In genomic region chr11:120974980-120975379, GRCh38 we compare ENCODE assay signal across 30 cellular contexts.
"Had no signal": no experiment of that assay in that cellular context is flagged by ENCODE, and none has a peak within 500 bp of the region (broad histone marks: within the 10 kb centered on the region; RNA-seq: fewer than 3 reads in every experiment).

No MANE protein-coding gene starts in this region.

- H3K4me1 ChIP-seq: foreskin keratinocyte, pancreas, right lobe of liver, stomach, transverse colon, uterus had no signal

- H3K9me3 Mint-ChIP-seq: activated B cell treated with CpG ODN at 0.5 μM for 24 hours; activated naive CD4-positive, alpha-beta T cell treated with anti-CD3 and anti-CD28 coated beads, Interleukin-2, amount 50 U/mL, for 72 hours; activated T-cell treated with anti-CD3 and anti-CD28 coated beads, Interleukin-2, amount 50 U/mL, for 24 hours; activated T-helper 17 cell treated with anti-CD3 and anti-CD28 coated beads, Interleukin-2, amount 50 U/mL, for 72 hours; central memory CD8-positive, alpha-beta T cell; immature natural killer cell; nephron; stimulated activated memory B cell treated with anti-CD40 and anti-IgM and Interleukin-4, amounts not matched to agents 10 μg/mL and 1 μg/mL and 100 μg/mL, for 72 hours had no signal

- H3K79me2 ChIP-seq: hepatocyte had no signal

- H3K4me1 Mint-ChIP-seq: activated B cell treated with CpG ODN at 0.5 μM for 24 hours; activated CD4-positive, alpha-beta T cell treated with anti-CD3 and anti-CD28 coated beads for 36 hours; activated T-helper 17 cell treated with anti-CD3 and anti-CD28 coated beads, Interleukin-2, amount 50 U/mL, for 72 hours; central memory CD8-positive, alpha-beta T cell; immature natural killer cell; stimulated activated memory B cell treated with anti-CD40 and anti-IgM and Interleukin-4, amounts not matched to agents 10 μg/mL and 1 μg/mL and 100 μg/mL, for 72 hours had no signal

- ATAC-seq: activated CD4-positive, alpha-beta T cell treated with anti-CD3 and anti-CD28 coated beads for 36 hours; activated naive CD4-positive, alpha-beta T cell treated with anti-CD3 and anti-CD28 coated beads, Interleukin-2, amount 50 U/mL, for 72 hours; activated T-helper 17 cell treated with anti-CD3 and anti-CD28 coated beads, Interleukin-2, amount 50 U/mL, for 72 hours; foreskin keratinocyte; pancreas; right lobe of liver; stimulated activated memory B cell treated with anti-CD40 and anti-IgM and Interleukin-4, amounts not matched to agents 10 μg/mL and 1 μg/mL and 100 μg/mL, for 72 hours had no signal

- H2AFZ ChIP-seq: hepatocyte had no signal

- H3K36me3 ChIP-seq: left ventricle myocardium inferior, neutrophil, pancreas, right lobe of liver, stomach, transverse colon, uterus had no signal

- DNase-seq: activated B cell treated with CpG ODN at 0.5 μM for 24 hours; activated CD4-positive, alpha-beta T cell treated with anti-CD3 and anti-CD28 coated beads for 36 hours; activated CD4-positive, alpha-beta T cell treated with anti-CD3 and anti-CD28 coated beads, Interleukin-2, amount 50 U/mL, for 4 hours; activated CD8-positive, alpha-beta memory T cell treated with anti-CD3 and anti-CD28 coated beads for 24 hours; activated CD8-positive, alpha-beta memory T cell treated with anti-CD3 and anti-CD28 coated beads, Interleukin-2, amount 50 U/mL, for 4 hours; activated T-cell treated with anti-CD3 and anti-CD28 coated beads, Interleukin-2, amount 50 U/mL, for 24 hours; aorta; foreskin keratinocyte; glutamatergic neuron; immature natural killer cell; kidney glomerular epithelial cell; left ventricle myocardium inferior; midbrain; pancreas; right lobe of liver; stimulated activated CD4-positive, alpha-beta T cell treated with anti-CD3 and anti-CD28 coated beads, Interleukin-15, amount 100 ng/mL, for 24 hours; stomach; T-helper 1 cell; transverse colon; uterus had no signal

- H3K4me3 ChIP-seq: coronary artery, hepatocyte, left ventricle myocardium inferior, pancreas, right lobe of liver, smooth muscle cell, stomach, transverse colon, uterus had no signal

- H3K27me3 ChIP-seq: pancreas, right lobe of liver had no signal

- H3K4me3 Mint-ChIP-seq: activated B cell treated with CpG ODN at 0.5 μM for 24 hours; activated CD4-positive, alpha-beta T cell treated with anti-CD3 and anti-CD28 coated beads for 36 hours; activated T-cell treated with anti-CD3 and anti-CD28 coated beads, Interleukin-2, amount 50 U/mL, for 24 hours; activated T-helper 17 cell treated with anti-CD3 and anti-CD28 coated beads, Interleukin-2, amount 50 U/mL, for 72 hours; central memory CD8-positive, alpha-beta T cell; immature natural killer cell; nephron; stimulated activated memory B cell treated with anti-CD40 and anti-IgM and Interleukin-4, amounts not matched to agents 10 μg/mL and 1 μg/mL and 100 μg/mL, for 72 hours had no signal

- H3K36me3 Mint-ChIP-seq: activated naive CD4-positive, alpha-beta T cell treated with anti-CD3 and anti-CD28 coated beads, Interleukin-2, amount 50 U/mL, for 72 hours; stimulated activated memory B cell treated with anti-CD40 and anti-IgM and Interleukin-4, amounts not matched to agents 10 μg/mL and 1 μg/mL and 100 μg/mL, for 72 hours had no signal

- H3K27ac Mint-ChIP-seq: activated B cell treated with CpG ODN at 0.5 μM for 24 hours; activated CD4-positive, alpha-beta T cell treated with anti-CD3 and anti-CD28 coated beads for 36 hours; activated naive CD4-positive, alpha-beta T cell treated with anti-CD3 and anti-CD28 coated beads, Interleukin-2, amount 50 U/mL, for 72 hours; activated T-cell treated with anti-CD3 and anti-CD28 coated beads, Interleukin-2, amount 50 U/mL, for 24 hours; activated T-helper 17 cell treated with anti-CD3 and anti-CD28 coated beads, Interleukin-2, amount 50 U/mL, for 72 hours; immature natural killer cell; nephron; stimulated activated memory B cell treated with anti-CD40 and anti-IgM and Interleukin-4, amounts not matched to agents 10 μg/mL and 1 μg/mL and 100 μg/mL, for 72 hours had no signal

- FAIRE-seq: endometrium, pancreas had no signal

- H3K4me2 ChIP-seq: hepatocyte, smooth muscle cell had no signal

- H3K27ac ChIP-seq: coronary artery, foreskin keratinocyte, hepatocyte, left ventricle myocardium inferior, neutrophil, pancreas, right lobe of liver, stomach, transverse colon, uterus had no signal

- H3K9me3 ChIP-seq: left ventricle myocardium inferior, neutrophil, pancreas, right lobe of liver, stomach, transverse colon, uterus had no signal
